In genomic region chr7:149005427-149006344, GRCh38 we compare ENCODE assay signal across 8 cellular contexts. TPM values are rescaled to one million over a fixed set of nuclear protein-coding genes. Genes with fewer than 3 reads are reported as not detected.
DNase-seq lines count a peak whose midpoint lies in the region; ATAC-seq and TF ChIP-seq lines count a peak whose summit lies in the region.

No MANE protein-coding gene starts in this region.

- H3K36me3 ChIP-seq in endodermal cell (ENCODE audit: control insufficient read depth, insufficient read depth, low read length), result peaks cover 92% of the 10 kb centered on the region

- H3K27ac ChIP-seq in endodermal cell (ENCODE audit: low read depth, low read length), result no peak overlapping the region

- H3K27me3 Mint-ChIP-seq in endodermal cell (ENCODE audit: insufficient read depth), result no peaks in the 10 kb centered on the region

- peak; percentile 77 for TF ChIP-seq CTCF in GM12875 (IDR thresholded peaks at IDR 0.05; ENCODE audit: borderline replicate concordance, insufficient read depth, low read depth, low read length)
- TF ChIP-seq CTCF in endodermal cell (conservative IDR thresholded peaks at IDR 0.05), result peak; percentile 95

- H3K4me3 ChIP-seq in GM12875 (ENCODE audit: low read depth, low read length) (no peak overlapping the region), endodermal cell (ENCODE audit: low read length) (no peak overlapping the region)

- H3K9me3 Mint-ChIP-seq in endodermal cell, result no peaks in the 10 kb centered on the region

- peaks cover 85% of the 10 kb centered on the region for H3K36me3 Mint-ChIP-seq in endodermal cell (ENCODE audit: low read depth)

- H3K27ac Mint-ChIP-seq in endodermal cell, result no peak overlapping the region

- H3K9ac ChIP-seq in endodermal cell (ENCODE audit: extremely low read depth, low read length, poor library complexity, severe bottlenecking), result no peak overlapping the region

- H3K4me1 ChIP-seq in endodermal cell (ENCODE audit: control insufficient read depth, insufficient read depth, low read length), result no peaks in the 10 kb centered on the region

- no peaks in the 10 kb centered on the region for H3K4me1 Mint-ChIP-seq in endodermal cell

- no peaks in the 10 kb centered on the region for H3K27me3 ChIP-seq in endodermal cell (ENCODE audit: control insufficient read depth, insufficient read depth, low read length, poor library complexity, severe bottlenecking)

- 75 to 98% methylated on average over 7 to 20 of the region's 20 CpGs for WGBS in endodermal cell (ENCODE audit: insufficient coverage in 1 of 2, insufficient read length in 1 of 2), 2 experiments

- H3K9me3 ChIP-seq in endodermal cell (ENCODE audit: control insufficient read depth, low read length), result no peaks in the 10 kb centered on the region

- ATAC-seq in HG02763 (IDR thresholded peaks at IDR 0.05; ENCODE audit: unreplicated experiment) (peak; percentile 61), GM21390 (IDR thresholded peaks at IDR 0.05; ENCODE audit: unreplicated experiment) (no peak)

- DNase-seq in NCI-H2171 treated with DMSO at 0.1 percent for 48 hours (lab: John Stamatoyannopoulos, UW) (peak; percentile 30), endodermal cell (peak; percentile 93), myocyte (ENCODE audit: low read depth) (peak; percentile 79)
- peak; percentile 68 to 75 for DNase-seq in activated CD8-positive, alpha-beta memory T cell treated with anti-CD3 and anti-CD28 coated beads for 4 hours (ENCODE audit: low read depth in 2 of 2)
- DNase-seq in stimulated activated CD8-positive, alpha-beta memory T cell treated with anti-CD3 and anti-CD28 coated beads, Interleukin-7, amount 100 ng/mL, for 24 hours (ENCODE audit: low read depth), result peak; percentile 60

- H3K4me3 Mint-ChIP-seq in endodermal cell, result no peak overlapping the region

RNA-seq across cellular contexts. Expression of gene PDIA4, which starts 22.6 kb away (rescaled TPM):
- 100 to 1,000 TPM; 369 to 402 TPM for total RNA-seq in endodermal cell
- polyA plus RNA-seq in endodermal cell (2013, experiment 1 of 2), result 188 TPM
- polyA plus RNA-seq in endodermal cell (2013, experiment 2 of 2), result 200 TPM
- 193 and 411 TPM in 2 replicates for total RNA-seq in myocyte
- polyA plus RNA-seq in myocyte (2012), result 210 TPM

Comparison
In these comparisons a context has a peak if more than half of its experiments do, and no peak if none do; other contexts are left out.
1. DNase-seq: peak in every context shown above with its lines; median percentile 93 in endodermal cell; 79 in myocyte; 72 in activated CD8-positive, alpha-beta memory T cell treated with anti-CD3 and anti-CD28 coated beads for 4 hours; 60 in stimulated activated CD8-positive, alpha-beta memory T cell treated with anti-CD3 and anti-CD28 coated beads, Interleukin-7, amount 100 ng/mL, for 24 hours; 30 in NCI-H2171 treated with DMSO at 0.1 percent for 48 hours.